Comparison of ENCODE assay signal across 9 cellular contexts in genomic region chr11:13216019-13217006, GRCh38.
DNase-seq lines count a peak whose midpoint lies in the region; ATAC-seq and TF ChIP-seq lines count a peak whose summit lies in the region.
"Had no signal": no experiment of that assay in that cellular context is flagged by ENCODE, and none has a peak within 500 bp of the region (broad histone marks: within the 10 kb centered on the region; RNA-seq: fewer than 3 reads in every experiment).

No MANE protein-coding gene starts in this region.

- peak overlapping the region; percentile 99 for H3K27ac ChIP-seq in SJSA1

- no peaks in the 10 kb centered on the region for H3K27me3 ChIP-seq in SJSA1 (replicated peaks)

- no peaks in the 10 kb centered on the region for H3K36me3 ChIP-seq in SJSA1

- peaks cover 3% of the 10 kb centered on the region for H3K27me3 Mint-ChIP-seq in progenitor cell of endocrine pancreas
- peaks cover 13% of the 10 kb centered on the region for H3K27me3 Mint-ChIP-seq in activated naive CD4-positive, alpha-beta T cell treated with anti-CD3 and anti-CD28 coated beads, Interleukin-2, amount 10 ng/mL, durations not matched to agents 7 days and 5 days

- H3K9me3 Mint-ChIP-seq in stimulated activated effector memory CD8-positive, alpha-beta T cell treated with anti-CD3 and anti-CD28 coated beads, Interleukin-12 subunit alpha, Interleukin-12 subunit beta, amount 100 ng/mL, for 72 hours, result no peaks in the 10 kb centered on the region
- H3K9me3 Mint-ChIP-seq in progenitor cell of endocrine pancreas (ENCODE audit: low read depth), result no peaks in the 10 kb centered on the region
- H3K9me3 Mint-ChIP-seq in activated naive CD4-positive, alpha-beta T cell treated with anti-CD3 and anti-CD28 coated beads, Interleukin-2, amount 10 ng/mL, durations not matched to agents 7 days and 5 days, result no peaks in the 10 kb centered on the region
- H3K9me3 Mint-ChIP-seq: nephron had no signal

- CTCF ChIA-PET in activated naive CD4-positive, alpha-beta T cell treated with anti-CD3 and anti-CD28 coated beads, Interleukin-2, amount 10 ng/mL, durations not matched to agents 7 days and 5 days (lab: Charles Lee), result interaction anchor here (0.7 to 1.7 kb wide), 4 partner anchors 119 to 1248 kb away, joined by 3 to 4 read pairs (median 4); no protein-coding TSS in a partner anchor

- peaks cover 42% of the 10 kb centered on the region for H3K4me1 ChIP-seq in SJSA1 (replicated peaks)

- H3K4me3 ChIP-seq in SJSA1 (no peak overlapping the region), foreskin fibroblast (ENCODE audit: low read depth in 1 of 2, low read length in 2 of 2) (no peak overlapping the region)

- no peaks in the 10 kb centered on the region for H3K36me3 Mint-ChIP-seq in stimulated activated effector memory CD8-positive, alpha-beta T cell treated with anti-CD3 and anti-CD28 coated beads, Interleukin-12 subunit alpha, Interleukin-12 subunit beta, amount 100 ng/mL, for 72 hours
- no peaks in the 10 kb centered on the region for H3K36me3 Mint-ChIP-seq in progenitor cell of endocrine pancreas (ENCODE audit: insufficient read depth)
- no peaks in the 10 kb centered on the region for H3K36me3 Mint-ChIP-seq in activated naive CD4-positive, alpha-beta T cell treated with anti-CD3 and anti-CD28 coated beads, Interleukin-2, amount 10 ng/mL, durations not matched to agents 7 days and 5 days

- H3K4me3 Mint-ChIP-seq in stimulated activated effector memory CD8-positive, alpha-beta T cell treated with anti-CD3 and anti-CD28 coated beads, Interleukin-12 subunit alpha, Interleukin-12 subunit beta, amount 100 ng/mL, for 72 hours, result no peak overlapping the region
- H3K4me3 Mint-ChIP-seq in progenitor cell of endocrine pancreas (ENCODE audit: low read depth), result no peak overlapping the region
- H3K4me3 Mint-ChIP-seq in activated naive CD4-positive, alpha-beta T cell treated with anti-CD3 and anti-CD28 coated beads, Interleukin-2, amount 10 ng/mL, durations not matched to agents 7 days and 5 days, result no peak overlapping the region
- H3K4me3 Mint-ChIP-seq: nephron had no signal

- peak overlapping the region; percentile 63 for H3K27ac Mint-ChIP-seq in stimulated activated effector memory CD8-positive, alpha-beta T cell treated with anti-CD3 and anti-CD28 coated beads, Interleukin-12 subunit alpha, Interleukin-12 subunit beta, amount 100 ng/mL, for 72 hours
- H3K27ac Mint-ChIP-seq in progenitor cell of endocrine pancreas, result no peak overlapping the region
- H3K27ac Mint-ChIP-seq in activated naive CD4-positive, alpha-beta T cell treated with anti-CD3 and anti-CD28 coated beads, Interleukin-2, amount 10 ng/mL, durations not matched to agents 7 days and 5 days, result no peak overlapping the region
- H3K27ac Mint-ChIP-seq: nephron had no signal

- peak; percentile 74 for DNase-seq in activated CD8-positive, alpha-beta memory T cell treated with anti-CD3 and anti-CD28 coated beads, Interleukin-2, amount 50 U/mL, for 48 hours
- DNase-seq in activated CD8-positive, alpha-beta memory T cell treated with anti-CD3 and anti-CD28 coated beads, Interleukin-2, amount 50 U/mL, for 4 hours, result no peak
- peak; percentile 100 for DNase-seq in SJSA1 (ENCODE audit: low read depth in 1 of 2, low spot score in 2 of 2)
- DNase-seq in foreskin fibroblast, result peak; percentile 99
- peak; percentile 49 to 63 for DNase-seq in stimulated activated effector memory CD8-positive, alpha-beta T cell treated with anti-CD3 and anti-CD28 coated beads, Interleukin-12 subunit alpha, Interleukin-12 subunit beta, amount 100 ng/mL, for 72 hours (ENCODE audit: low spot score in 2 of 2)
- DNase-seq in NCI-H1105 treated with DMSO at 0.1 percent for 48 hours (lab: John Stamatoyannopoulos, UW), result no peak
- no peak for DNase-seq in progenitor cell of endocrine pancreas (ENCODE audit: low spot score, unreplicated experiment)
- DNase-seq in activated naive CD4-positive, alpha-beta T cell treated with anti-CD3 and anti-CD28 coated beads, Interleukin-2, amount 10 ng/mL, durations not matched to agents 7 days and 5 days, result no peak

- ATAC-seq in stimulated activated effector memory CD8-positive, alpha-beta T cell treated with anti-CD3 and anti-CD28 coated beads, Interleukin-12 subunit alpha, Interleukin-12 subunit beta, amount 100 ng/mL, for 72 hours, result peak; percentile 100

- TF ChIP-seq CTCF in foreskin fibroblast (IDR thresholded peaks at IDR 0.05; ENCODE audit: low read depth, low read length), result no peak
- TF ChIP-seq CTCF in progenitor cell of endocrine pancreas (IDR thresholded peaks at IDR 0.05; ENCODE audit: unreplicated experiment), result no peak

- H3K9me3 ChIP-seq in SJSA1 (replicated peaks), result no peaks in the 10 kb centered on the region

- peaks cover 11% of the 10 kb centered on the region for H3K4me1 Mint-ChIP-seq in stimulated activated effector memory CD8-positive, alpha-beta T cell treated with anti-CD3 and anti-CD28 coated beads, Interleukin-12 subunit alpha, Interleukin-12 subunit beta, amount 100 ng/mL, for 72 hours
- no peaks in the 10 kb centered on the region for H3K4me1 Mint-ChIP-seq in progenitor cell of endocrine pancreas (ENCODE audit: low read depth)
- H3K4me1 Mint-ChIP-seq in activated naive CD4-positive, alpha-beta T cell treated with anti-CD3 and anti-CD28 coated beads, Interleukin-2, amount 10 ng/mL, durations not matched to agents 7 days and 5 days, result no peaks in the 10 kb centered on the region
- H3K4me1 Mint-ChIP-seq: nephron had no signal

Comparison
In these comparisons a context has a peak if more than half of its experiments do, and no peak if none do; other contexts are left out.
1. DNase-seq: peak in activated CD8-positive, alpha-beta memory T cell treated with anti-CD3 and anti-CD28 coated beads, Interleukin-2, amount 50 U/mL, for 48 hours (single experiment), SJSA1 (2 of 2), foreskin fibroblast (2 of 2) and stimulated activated effector memory CD8-positive, alpha-beta T cell treated with anti-CD3 and anti-CD28 coated beads, Interleukin-12 subunit alpha, Interleukin-12 subunit beta, amount 100 ng/mL, for 72 hours (2 of 2); none in activated CD8-positive, alpha-beta memory T cell treated with anti-CD3 and anti-CD28 coated beads, Interleukin-2, amount 50 U/mL, for 4 hours (single experiment), NCI-H1105 treated with DMSO at 0.1 percent for 48 hours (single experiment), progenitor cell of endocrine pancreas (single experiment) and activated naive CD4-positive, alpha-beta T cell treated with anti-CD3 and anti-CD28 coated beads, Interleukin-2, amount 10 ng/mL, durations not matched to agents 7 days and 5 days (single experiment).